Comparison of ENCODE assay signal across 15 cellular contexts in the genomic region with DNA sequence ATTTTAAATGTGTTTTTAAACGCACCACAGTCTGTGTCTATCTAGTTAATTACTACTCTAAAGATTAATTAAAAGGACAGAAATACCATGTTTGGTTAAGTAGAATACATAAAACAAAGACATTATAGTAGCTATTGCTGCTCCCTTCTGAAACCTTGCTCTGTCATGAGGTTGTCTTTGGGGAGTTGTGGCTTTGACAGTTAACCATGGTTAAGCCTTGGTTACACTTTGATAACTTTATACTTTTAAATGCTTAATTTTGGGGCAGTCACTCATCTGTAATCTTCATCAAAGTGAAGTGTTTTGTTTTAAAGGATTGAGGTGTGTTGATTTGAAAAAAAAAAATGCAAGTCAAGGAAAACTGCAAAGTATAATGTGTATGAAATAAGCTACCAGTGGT. TPM values are rescaled to one million over a fixed set of nuclear protein-coding genes. Genes with fewer than 3 reads are reported as not detected.
DNase-seq lines count a peak whose midpoint lies in the region; ATAC-seq and TF ChIP-seq lines count a peak whose summit lies in the region.
"Had no signal": no experiment of that assay in that cellular context is flagged by ENCODE, and none has a peak within 500 bp of the region (broad histone marks: within the 10 kb centered on the region; RNA-seq: fewer than 3 reads in every experiment).

No MANE protein-coding gene starts in this region.

- ATAC-seq in GM18858 (IDR thresholded peaks at IDR 0.05; ENCODE audit: unreplicated experiment) (peak; percentile 50), GM21390 (IDR thresholded peaks at IDR 0.05; ENCODE audit: unreplicated experiment) (peak; percentile 68), HG03039 (IDR thresholded peaks at IDR 0.05; ENCODE audit: unreplicated experiment) (peak; percentile 40), Right ventricle myocardium inferior (no peak)
- ATAC-seq: left lung; stimulated activated memory B cell treated with anti-CD40 and anti-IgM and Interleukin-4, amounts not matched to agents 10 μg/mL and 1 μg/mL and 100 μg/mL, for 72 hours had no signal

- H3K79me2 ChIP-seq in Loucy (ENCODE audit: insufficient read depth, low read length), result no peaks in the 10 kb centered on the region

- no peak overlapping the region for H3K4me3 ChIP-seq in Loucy (ENCODE audit: low read length, poor library complexity, severe bottlenecking)
- H3K4me3 ChIP-seq: adrenal gland, left lung, SJCRH30 had no signal

- H4K20me1 ChIP-seq in Loucy (ENCODE audit: insufficient read depth, low read length, poor library complexity, severe bottlenecking), result no peaks in the 10 kb centered on the region

- no peak for DNase-seq in KBM-7
- no peak for DNase-seq in Right ventricle myocardium inferior (ENCODE audit: missing footprints)
- no peak for DNase-seq in NCI-H345 treated with DMSO at 0.1 percent for 48 hours (lab: John Stamatoyannopoulos, UW; ENCODE audit: unreplicated experiment)
- DNase-seq in NCI-H2227 treated with DMSO at 0.1 percent for 48 hours (lab: John Stamatoyannopoulos, UW), result no peak
- DNase-seq: activated CD4-positive, alpha-beta T cell treated with anti-CD3 and anti-CD28 coated beads for 1 hour; adrenal gland; left lung; NCI-H446 treated with DMSO at 0.1 percent for 48 hours; occipital lobe; SJCRH30 had no signal

- no peak for TF ChIP-seq CTCF in Loucy (conservative IDR thresholded peaks at IDR 0.05; ENCODE audit: low read length)

- intact Hi-C loops in Right ventricle myocardium inferior (cut with DNase I), result no loop called here

- H3K9me3 ChIP-seq in Loucy (ENCODE audit: insufficient read depth, low read depth, low read length), result no peaks in the 10 kb centered on the region
- H3K9me3 ChIP-seq: adrenal gland, left lung, SJCRH30 had no signal

- no peaks in the 10 kb centered on the region for H3K27me3 ChIP-seq in Loucy (ENCODE audit: insufficient read depth, low read length, poor library complexity, severe bottlenecking)
- H3K27me3 ChIP-seq: adrenal gland, left lung, SJCRH30 had no signal

- peak overlapping the region; percentile 37 for H3K4me2 ChIP-seq in Loucy (ENCODE audit: low read depth, low read length, poor library complexity, severe bottlenecking)

- peaks cover 27% of the 10 kb centered on the region; the same call in 1 of the 2 replicates for H3K36me3 ChIP-seq in Loucy (ENCODE audit: insufficient read depth, low read length)
- H3K36me3 ChIP-seq: adrenal gland had no signal

- H3K4me1 ChIP-seq in Loucy (ENCODE audit: insufficient read depth, low read length, poor library complexity, severe bottlenecking), result peaks cover 23% of the 10 kb centered on the region
- H3K4me1 ChIP-seq: left lung, SJCRH30 had no signal

- H3K9ac ChIP-seq in Loucy (ENCODE audit: low read depth, low read length, poor library complexity, severe bottlenecking), result no peak overlapping the region

- in situ Hi-C loops in KBM-7 (cut with MboI; ENCODE audit: low pct_unique_long_range_greater_than_20kb, low sequenced_read_pairs), result no loop called here

- no peaks in the 10 kb centered on the region for H3K9me2 ChIP-seq in Loucy (replicated peaks; ENCODE audit: low read depth, low read length)

- no peaks in the 10 kb centered on the region for H3F3A ChIP-seq in Loucy (ENCODE audit: low read depth)

- H2AFZ ChIP-seq in Loucy (ENCODE audit: low read length), result no peak overlapping the region

RNA-seq across cellular contexts. Expression of a gene that starts 29.9 kb away (rescaled TPM):
- total RNA-seq in Right ventricle myocardium inferior, result not detected
